30 cellular contexts compared by ENCODE assay signal in the genomic region with DNA sequence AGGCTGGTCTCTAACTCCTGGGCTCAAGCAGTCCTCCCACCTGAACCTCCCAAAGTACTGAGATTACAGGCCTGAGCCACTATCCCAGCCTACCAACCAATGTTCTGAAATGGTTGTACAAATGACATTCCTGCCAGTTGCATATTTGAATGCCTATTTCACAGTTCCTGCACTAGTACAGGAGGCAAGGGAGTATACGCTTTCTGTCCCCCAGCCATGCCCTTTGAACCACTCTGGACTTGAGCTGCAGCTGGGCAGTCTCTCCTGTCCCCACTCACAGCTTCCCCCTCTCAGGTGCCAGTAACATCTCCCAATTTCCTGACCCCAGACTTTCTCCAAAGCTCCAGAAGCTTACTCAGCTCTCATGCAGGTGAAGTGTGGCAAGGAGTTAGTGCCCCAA. TPM values are rescaled to one million over a fixed set of nuclear protein-coding genes. Genes with fewer than 3 reads are reported as not detected.
"Had no signal": no experiment of that assay in that cellular context is flagged by ENCODE, and none has a peak within 500 bp of the region (broad histone marks: within the 10 kb centered on the region; RNA-seq: fewer than 3 reads in every experiment).

No MANE protein-coding gene starts in this region.

- FAIRE-seq: colon, frontal cortex, pancreas had no signal

- H3K9me3 ChIP-seq: heart left ventricle, mucosa of descending colon, pancreas, suprapubic skin, thyroid gland, upper lobe of left lung, vagina had no signal

- H3K27ac ChIP-seq: dorsolateral prefrontal cortex, pancreas, suprapubic skin, thyroid gland, vagina had no signal

- H3K4me2 ChIP-seq: smooth muscle cell had no signal

- H3K4me3 ChIP-seq: dorsolateral prefrontal cortex, heart left ventricle, mucosa of descending colon, pancreas, smooth muscle cell, suprapubic skin, thyroid gland, upper lobe of left lung, vagina had no signal

- H3K4me1 ChIP-seq: pancreas, thyroid gland had no signal

- H3K27me3 ChIP-seq: dorsolateral prefrontal cortex, heart left ventricle, pancreas, suprapubic skin, thyroid gland, upper lobe of left lung, vagina had no signal

- DNase-seq: central memory CD4-positive, alpha-beta T cell; dorsolateral prefrontal cortex; effector CD4-positive, alpha-beta T cell; heart left ventricle; hypothalamus; immature natural killer cell; islet precursor cell; kidney glomerular epithelial cell; left colon; mesenchymal stem cell; mucosa of descending colon; naive B cell; nucleus accumbens; pancreas; retina; stimulated activated CD4-positive, alpha-beta T cell treated with anti-CD3 and anti-CD28 coated beads, Interleukin-12 subunit alpha, Interleukin-12 subunit beta, amount 100 ng/mL, for 4 hours; stimulated activated CD4-positive, alpha-beta T cell treated with anti-CD3 and anti-CD28 coated beads, Interleukin-1b, Interleukin-23, amount 100 ng/mL, for 48 hours; stimulated activated CD4-positive, alpha-beta T cell treated with anti-CD3 and anti-CD28 coated beads, Interleukin-4, amount 100 ng/mL, for 1 hour; stimulated activated CD8-positive, alpha-beta memory T cell treated with anti-CD3 and anti-CD28 coated beads, Interleukin-4, amount 100 ng/mL, for 48 hours; stimulated activated naive CD4-positive, alpha-beta T cell; stimulated activated naive CD8-positive, alpha-beta T cell treated with anti-CD3 and anti-CD28 coated beads, Interleukin-15, amount 100 ng/mL, for 72 hours; thyroid gland; upper lobe of left lung had no signal

- ATAC-seq: left colon; mucosa of descending colon; natural killer cell treated with Interleukin-12 subunit alpha and Interleukin-12 subunit beta and Interleukin-15 and Interleukin-18, amount 100 ng/mL, for 72 hours; pancreas; sciatic nerve; stimulated activated naive CD8-positive, alpha-beta T cell treated with anti-CD3 and anti-CD28 coated beads, Interleukin-15, amount 100 ng/mL, for 72 hours had no signal

- H3K36me3 ChIP-seq: heart left ventricle, pancreas, suprapubic skin, thyroid gland, upper lobe of left lung, vagina had no signal

RNA-seq across cellular contexts. Expression of a gene that starts 58.9 kb away (rescaled TPM):
- polyA plus RNA-seq: smooth muscle cell had no signal
